Comparison of ENCODE assay signal across 1 cellular context in the genomic region with DNA sequence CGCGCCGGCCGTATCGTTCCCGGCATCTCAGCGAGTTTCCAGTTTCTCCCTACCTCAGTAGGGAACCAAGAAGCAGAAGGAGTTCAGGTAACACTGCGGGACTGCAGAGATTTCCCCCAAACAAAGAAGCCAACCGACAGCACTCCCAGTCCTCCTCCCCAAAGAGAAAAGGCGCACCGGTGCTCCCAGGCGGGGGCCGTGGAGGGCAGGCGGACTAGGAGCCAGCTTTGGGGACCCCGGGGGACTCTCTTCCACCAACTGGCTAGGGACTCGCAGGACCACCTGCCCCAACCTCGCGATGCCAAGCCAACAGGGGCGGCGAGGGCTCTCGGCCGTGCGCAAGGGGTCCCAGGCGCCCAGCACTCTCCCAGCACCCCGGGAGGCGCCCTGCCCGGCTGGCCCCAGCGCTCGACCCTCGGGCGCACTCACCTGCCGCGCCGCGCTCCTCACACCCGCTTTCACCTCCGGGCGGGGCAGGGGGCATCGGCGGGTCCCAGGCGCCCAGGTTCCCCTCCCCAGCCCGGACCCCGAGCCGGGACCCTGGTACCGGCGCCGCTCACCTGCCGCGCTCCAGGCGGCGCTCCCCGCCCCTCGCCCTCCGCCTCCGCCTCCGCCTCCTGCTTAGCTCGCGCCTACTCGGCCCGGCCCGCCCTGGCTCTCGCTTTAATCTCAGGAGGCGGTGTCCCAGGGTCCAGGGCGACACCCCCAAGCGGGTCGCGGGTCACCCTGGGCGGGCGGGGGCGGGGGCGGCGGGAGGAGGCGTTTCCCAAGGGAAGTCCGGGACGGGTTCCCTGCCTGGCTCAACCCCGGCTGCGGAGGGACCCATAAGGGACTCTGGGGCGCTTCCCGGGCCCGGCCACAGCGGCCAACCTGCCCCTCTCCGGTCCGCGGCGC.
TF ChIP-seq lines count a peak whose summit lies in the region.

A gene (minus strand): TSS at position 638 of the 894 bp plus-strand sequence. CDS start 10,025 bp downstream, outside the sequence.

TF ChIP-seq in HepG2, 621 proteins besides CTCF, POLR2A, EP300 and RAD21 (continues in another document):
- TF ChIP-seq KAT7 (CRISPR knock-in tag; IDR thresholded peaks at IDR 0.05; ENCODE audit: borderline replicate concordance) (no peak), ZNF777 (CRISPR knock-in tag; IDR thresholded peaks at IDR 0.05) (peak; percentile 36; the same call in 1 of the 2 replicates), SRY (CRISPR knock-in tag; IDR thresholded peaks at IDR 0.05) (no peak), HIVEP1 (CRISPR knock-in tag; IDR thresholded peaks at IDR 0.05) (no peak), SIN3A (IDR thresholded peaks at IDR 0.05; ENCODE audit: borderline replicate concordance, low read depth, low read length) (no peak), HMGA1 (CRISPR knock-in tag; conservative IDR thresholded peaks at IDR 0.05) (no peak), ZFYVE20 (CRISPR knock-in tag; IDR thresholded peaks at IDR 0.05; ENCODE audit: borderline replicate concordance, low read depth) (no peak), HOXA5 (CRISPR knock-in tag; IDR thresholded peaks at IDR 0.05) (no peak), SOX5 (CRISPR knock-in tag; IDR thresholded peaks at IDR 0.05; ENCODE audit: borderline replicate concordance) (no peak), ZNF572 (CRISPR knock-in tag; IDR thresholded peaks at IDR 0.05) (no peak), HDAC2 (CRISPR knock-in tag; IDR thresholded peaks at IDR 0.05) (no peak), TBL1XR1 (IDR thresholded peaks at IDR 0.05; ENCODE audit: borderline replicate concordance, low read length, partially characterized antibody) (no peak), MEIS1 (CRISPR knock-in tag; IDR thresholded peaks at IDR 0.05; ENCODE audit: borderline replicate concordance) (0 out of 2 replicates have a peak, but pooled peaks have one; percentile 32), BCL6 (CRISPR knock-in tag; IDR thresholded peaks at IDR 0.05) (0 out of 2 replicates have a peak, but pooled peaks have one; percentile 13), ZNF263 (CRISPR knock-in tag; IDR thresholded peaks at IDR 0.05) (peak; percentile 56; the same call in 1 of the 2 replicates), NFE2L1 (CRISPR knock-in tag; IDR thresholded peaks at IDR 0.05; ENCODE audit: borderline replicate concordance) (no peak)
- TF ChIP-seq, protein P1, sequence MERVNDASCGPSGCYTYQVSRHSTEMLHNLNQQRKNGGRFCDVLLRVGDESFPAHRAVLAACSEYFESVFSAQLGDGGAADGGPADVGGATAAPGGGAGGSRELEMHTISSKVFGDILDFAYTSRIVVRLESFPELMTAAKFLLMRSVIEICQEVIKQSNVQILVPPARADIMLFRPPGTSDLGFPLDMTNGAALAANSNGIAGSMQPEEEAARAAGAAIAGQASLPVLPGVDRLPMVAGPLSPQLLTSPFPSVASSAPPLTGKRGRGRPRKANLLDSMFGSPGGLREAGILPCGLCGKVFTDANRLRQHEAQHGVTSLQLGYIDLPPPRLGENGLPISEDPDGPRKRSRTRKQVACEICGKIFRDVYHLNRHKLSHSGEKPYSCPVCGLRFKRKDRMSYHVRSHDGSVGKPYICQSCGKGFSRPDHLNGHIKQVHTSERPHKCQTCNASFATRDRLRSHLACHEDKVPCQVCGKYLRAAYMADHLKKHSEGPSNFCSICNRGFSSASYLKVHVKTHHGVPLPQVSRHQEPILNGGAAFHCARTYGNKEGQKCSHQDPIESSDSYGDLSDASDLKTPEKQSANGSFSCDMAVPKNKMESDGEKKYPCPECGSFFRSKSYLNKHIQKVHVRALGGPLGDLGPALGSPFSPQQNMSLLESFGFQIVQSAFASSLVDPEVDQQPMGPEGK (CRISPR knock-in tag; IDR thresholded peaks at IDR 0.05), result 0 out of 2 replicates have a peak, but pooled peaks have one; percentile 6
- TF ChIP-seq, protein P2, sequence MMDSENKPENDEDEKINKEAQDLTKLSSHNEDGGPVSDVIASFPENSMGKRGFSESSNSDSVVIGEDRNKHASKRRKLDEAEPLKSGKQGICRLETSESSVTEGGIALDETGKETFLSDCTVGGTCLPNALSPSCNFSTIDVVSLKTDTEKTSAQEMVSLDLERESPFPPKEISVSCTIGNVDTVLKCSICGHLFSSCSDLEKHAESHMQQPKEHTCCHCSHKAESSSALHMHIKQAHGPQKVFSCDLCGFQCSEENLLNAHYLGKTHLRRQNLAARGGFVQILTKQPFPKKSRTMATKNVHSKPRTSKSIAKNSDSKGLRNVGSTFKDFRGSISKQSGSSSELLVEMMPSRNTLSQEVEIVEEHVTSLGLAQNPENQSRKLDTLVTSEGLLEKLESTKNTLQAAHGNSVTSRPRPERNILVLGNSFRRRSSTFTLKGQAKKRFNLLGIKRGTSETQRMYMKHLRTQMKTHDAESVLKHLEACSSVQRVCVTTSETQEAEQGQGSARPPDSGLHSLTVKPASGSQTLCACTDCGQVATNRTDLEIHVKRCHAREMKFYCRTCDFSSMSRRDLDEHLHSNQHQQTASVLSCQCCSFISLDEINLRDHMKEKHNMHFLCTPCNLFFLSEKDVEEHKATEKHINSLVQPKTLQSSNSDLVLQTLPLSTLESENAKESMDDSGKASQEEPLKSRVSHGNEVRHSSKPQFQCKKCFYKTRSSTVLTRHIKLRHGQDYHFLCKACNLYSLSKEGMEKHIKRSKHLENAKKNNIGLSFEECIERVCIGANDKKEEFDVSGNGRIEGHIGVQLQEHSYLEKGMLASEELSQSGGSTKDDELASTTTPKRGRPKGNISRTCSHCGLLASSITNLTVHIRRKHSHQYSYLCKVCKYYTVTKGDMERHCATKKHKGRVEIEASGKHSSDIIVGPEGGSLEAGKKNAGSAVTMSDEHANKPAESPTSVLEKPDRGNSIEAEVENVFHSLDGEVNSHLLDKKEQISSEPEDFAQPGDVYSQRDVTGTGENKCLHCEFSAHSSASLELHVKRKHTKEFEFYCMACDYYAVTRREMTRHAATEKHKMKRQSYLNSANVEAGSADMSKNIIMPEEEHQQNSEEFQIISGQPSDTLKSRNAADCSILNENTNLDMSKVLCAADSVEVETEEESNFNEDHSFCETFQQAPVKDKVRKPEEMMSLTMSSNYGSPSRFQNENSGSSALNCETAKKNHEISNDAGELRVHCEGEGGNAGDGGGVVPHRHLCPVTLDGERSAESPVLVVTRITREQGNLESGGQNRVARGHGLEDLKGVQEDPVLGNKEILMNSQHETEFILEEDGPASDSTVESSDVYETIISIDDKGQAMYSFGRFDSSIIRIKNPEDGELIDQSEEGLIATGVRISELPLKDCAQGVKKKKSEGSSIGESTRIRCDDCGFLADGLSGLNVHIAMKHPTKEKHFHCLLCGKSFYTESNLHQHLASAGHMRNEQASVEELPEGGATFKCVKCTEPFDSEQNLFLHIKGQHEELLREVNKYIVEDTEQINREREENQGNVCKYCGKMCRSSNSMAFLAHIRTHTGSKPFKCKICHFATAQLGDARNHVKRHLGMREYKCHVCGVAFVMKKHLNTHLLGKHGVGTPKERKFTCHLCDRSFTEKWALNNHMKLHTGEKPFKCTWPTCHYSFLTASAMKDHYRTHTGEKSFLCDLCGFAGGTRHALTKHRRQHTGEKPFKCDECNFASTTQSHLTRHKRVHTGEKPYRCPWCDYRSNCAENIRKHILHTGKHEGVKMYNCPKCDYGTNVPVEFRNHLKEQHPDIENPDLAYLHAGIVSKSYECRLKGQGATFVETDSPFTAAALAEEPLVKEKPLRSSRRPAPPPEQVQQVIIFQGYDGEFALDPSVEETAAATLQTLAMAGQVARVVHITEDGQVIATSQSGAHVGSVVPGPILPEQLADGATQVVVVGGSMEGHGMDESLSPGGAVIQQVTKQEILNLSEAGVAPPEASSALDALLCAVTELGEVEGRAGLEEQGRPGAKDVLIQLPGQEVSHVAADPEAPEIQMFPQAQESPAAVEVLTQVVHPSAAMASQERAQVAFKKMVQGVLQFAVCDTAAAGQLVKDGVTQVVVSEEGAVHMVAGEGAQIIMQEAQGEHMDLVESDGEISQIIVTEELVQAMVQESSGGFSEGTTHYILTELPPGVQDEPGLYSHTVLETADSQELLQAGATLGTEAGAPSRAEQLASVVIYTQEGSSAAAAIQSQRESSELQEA (CRISPR knock-in tag; IDR thresholded peaks at IDR 0.05; ENCODE audit: not compliant biosample characterization), result no peak
- TF ChIP-seq, protein P3, sequence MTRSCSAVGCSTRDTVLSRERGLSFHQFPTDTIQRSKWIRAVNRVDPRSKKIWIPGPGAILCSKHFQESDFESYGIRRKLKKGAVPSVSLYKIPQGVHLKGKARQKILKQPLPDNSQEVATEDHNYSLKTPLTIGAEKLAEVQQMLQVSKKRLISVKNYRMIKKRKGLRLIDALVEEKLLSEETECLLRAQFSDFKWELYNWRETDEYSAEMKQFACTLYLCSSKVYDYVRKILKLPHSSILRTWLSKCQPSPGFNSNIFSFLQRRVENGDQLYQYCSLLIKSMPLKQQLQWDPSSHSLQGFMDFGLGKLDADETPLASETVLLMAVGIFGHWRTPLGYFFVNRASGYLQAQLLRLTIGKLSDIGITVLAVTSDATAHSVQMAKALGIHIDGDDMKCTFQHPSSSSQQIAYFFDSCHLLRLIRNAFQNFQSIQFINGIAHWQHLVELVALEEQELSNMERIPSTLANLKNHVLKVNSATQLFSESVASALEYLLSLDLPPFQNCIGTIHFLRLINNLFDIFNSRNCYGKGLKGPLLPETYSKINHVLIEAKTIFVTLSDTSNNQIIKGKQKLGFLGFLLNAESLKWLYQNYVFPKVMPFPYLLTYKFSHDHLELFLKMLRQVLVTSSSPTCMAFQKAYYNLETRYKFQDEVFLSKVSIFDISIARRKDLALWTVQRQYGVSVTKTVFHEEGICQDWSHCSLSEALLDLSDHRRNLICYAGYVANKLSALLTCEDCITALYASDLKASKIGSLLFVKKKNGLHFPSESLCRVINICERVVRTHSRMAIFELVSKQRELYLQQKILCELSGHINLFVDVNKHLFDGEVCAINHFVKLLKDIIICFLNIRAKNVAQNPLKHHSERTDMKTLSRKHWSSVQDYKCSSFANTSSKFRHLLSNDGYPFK (CRISPR knock-in tag; IDR thresholded peaks at IDR 0.05; ENCODE audit: borderline replicate concordance), result no peak
- TF ChIP-seq, protein P4, sequence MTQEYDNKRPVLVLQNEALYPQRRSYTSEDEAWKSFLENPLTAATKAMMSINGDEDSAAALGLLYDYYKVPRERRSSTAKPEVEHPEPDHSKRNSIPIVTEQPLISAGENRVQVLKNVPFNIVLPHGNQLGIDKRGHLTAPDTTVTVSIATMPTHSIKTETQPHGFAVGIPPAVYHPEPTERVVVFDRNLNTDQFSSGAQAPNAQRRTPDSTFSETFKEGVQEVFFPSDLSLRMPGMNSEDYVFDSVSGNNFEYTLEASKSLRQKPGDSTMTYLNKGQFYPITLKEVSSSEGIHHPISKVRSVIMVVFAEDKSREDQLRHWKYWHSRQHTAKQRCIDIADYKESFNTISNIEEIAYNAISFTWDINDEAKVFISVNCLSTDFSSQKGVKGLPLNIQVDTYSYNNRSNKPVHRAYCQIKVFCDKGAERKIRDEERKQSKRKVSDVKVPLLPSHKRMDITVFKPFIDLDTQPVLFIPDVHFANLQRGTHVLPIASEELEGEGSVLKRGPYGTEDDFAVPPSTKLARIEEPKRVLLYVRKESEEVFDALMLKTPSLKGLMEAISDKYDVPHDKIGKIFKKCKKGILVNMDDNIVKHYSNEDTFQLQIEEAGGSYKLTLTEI (CRISPR knock-in tag; conservative IDR thresholded peaks at IDR 0.05), result no peak
- TF ChIP-seq, protein P5, sequence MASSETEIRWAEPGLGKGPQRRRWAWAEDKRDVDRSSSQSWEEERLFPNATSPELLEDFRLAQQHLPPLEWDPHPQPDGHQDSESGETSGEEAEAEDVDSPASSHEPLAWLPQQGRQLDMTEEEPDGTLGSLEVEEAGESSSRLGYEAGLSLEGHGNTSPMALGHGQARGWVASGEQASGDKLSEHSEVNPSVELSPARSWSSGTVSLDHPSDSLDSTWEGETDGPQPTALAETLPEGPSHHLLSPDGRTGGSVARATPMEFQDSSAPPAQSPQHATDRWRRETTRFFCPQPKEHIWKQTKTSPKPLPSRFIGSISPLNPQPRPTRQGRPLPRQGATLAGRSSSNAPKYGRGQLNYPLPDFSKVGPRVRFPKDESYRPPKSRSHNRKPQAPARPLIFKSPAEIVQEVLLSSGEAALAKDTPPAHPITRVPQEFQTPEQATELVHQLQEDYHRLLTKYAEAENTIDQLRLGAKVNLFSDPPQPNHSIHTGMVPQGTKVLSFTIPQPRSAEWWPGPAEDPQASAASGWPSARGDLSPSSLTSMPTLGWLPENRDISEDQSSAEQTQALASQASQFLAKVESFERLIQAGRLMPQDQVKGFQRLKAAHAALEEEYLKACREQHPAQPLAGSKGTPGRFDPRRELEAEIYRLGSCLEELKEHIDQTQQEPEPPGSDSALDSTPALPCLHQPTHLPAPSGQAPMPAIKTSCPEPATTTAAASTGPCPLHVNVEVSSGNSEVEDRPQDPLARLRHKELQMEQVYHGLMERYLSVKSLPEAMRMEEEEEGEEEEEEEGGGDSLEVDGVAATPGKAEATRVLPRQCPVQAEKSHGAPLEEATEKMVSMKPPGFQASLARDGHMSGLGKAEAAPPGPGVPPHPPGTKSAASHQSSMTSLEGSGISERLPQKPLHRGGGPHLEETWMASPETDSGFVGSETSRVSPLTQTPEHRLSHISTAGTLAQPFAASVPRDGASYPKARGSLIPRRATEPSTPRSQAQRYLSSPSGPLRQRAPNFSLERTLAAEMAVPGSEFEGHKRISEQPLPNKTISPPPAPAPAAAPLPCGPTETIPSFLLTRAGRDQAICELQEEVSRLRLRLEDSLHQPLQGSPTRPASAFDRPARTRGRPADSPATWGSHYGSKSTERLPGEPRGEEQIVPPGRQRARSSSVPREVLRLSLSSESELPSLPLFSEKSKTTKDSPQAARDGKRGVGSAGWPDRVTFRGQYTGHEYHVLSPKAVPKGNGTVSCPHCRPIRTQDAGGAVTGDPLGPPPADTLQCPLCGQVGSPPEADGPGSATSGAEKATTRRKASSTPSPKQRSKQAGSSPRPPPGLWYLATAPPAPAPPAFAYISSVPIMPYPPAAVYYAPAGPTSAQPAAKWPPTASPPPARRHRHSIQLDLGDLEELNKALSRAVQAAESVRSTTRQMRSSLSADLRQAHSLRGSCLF (CRISPR knock-in tag; IDR thresholded peaks at IDR 0.05; ENCODE audit: borderline replicate concordance), result no peak
- TF ChIP-seq, protein P6, sequence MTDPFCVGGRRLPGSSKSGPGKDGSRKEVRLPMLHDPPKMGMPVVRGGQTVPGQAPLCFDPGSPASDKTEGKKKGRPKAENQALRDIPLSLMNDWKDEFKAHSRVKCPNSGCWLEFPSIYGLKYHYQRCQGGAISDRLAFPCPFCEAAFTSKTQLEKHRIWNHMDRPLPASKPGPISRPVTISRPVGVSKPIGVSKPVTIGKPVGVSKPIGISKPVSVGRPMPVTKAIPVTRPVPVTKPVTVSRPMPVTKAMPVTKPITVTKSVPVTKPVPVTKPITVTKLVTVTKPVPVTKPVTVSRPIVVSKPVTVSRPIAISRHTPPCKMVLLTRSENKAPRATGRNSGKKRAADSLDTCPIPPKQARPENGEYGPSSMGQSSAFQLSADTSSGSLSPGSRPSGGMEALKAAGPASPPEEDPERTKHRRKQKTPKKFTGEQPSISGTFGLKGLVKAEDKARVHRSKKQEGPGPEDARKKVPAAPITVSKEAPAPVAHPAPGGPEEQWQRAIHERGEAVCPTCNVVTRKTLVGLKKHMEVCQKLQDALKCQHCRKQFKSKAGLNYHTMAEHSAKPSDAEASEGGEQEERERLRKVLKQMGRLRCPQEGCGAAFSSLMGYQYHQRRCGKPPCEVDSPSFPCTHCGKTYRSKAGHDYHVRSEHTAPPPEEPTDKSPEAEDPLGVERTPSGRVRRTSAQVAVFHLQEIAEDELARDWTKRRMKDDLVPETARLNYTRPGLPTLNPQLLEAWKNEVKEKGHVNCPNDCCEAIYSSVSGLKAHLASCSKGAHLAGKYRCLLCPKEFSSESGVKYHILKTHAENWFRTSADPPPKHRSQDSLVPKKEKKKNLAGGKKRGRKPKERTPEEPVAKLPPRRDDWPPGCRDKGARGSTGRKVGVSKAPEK (CRISPR knock-in tag; IDR thresholded peaks at IDR 0.05; ENCODE audit: borderline replicate concordance), result no peak
- TF ChIP-seq, protein P7, sequence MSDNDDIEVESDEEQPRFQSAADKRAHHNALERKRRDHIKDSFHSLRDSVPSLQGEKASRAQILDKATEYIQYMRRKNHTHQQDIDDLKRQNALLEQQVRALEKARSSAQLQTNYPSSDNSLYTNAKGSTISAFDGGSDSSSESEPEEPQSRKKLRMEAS (IDR thresholded peaks at IDR 0.05), result no peak
